ENCODE assay signal across 17 cellular contexts in genomic region chr20:57536120-57536708, GRCh38. TPM values are rescaled to one million over a fixed set of nuclear protein-coding genes. Genes with fewer than 3 reads are reported as not detected.
DNase-seq lines count a peak whose midpoint lies in the region; ATAC-seq and TF ChIP-seq lines count a peak whose summit lies in the region.
"Had no signal": no experiment of that assay in that cellular context is flagged by ENCODE, and none has a peak within 500 bp of the region (broad histone marks: within the 10 kb centered on the region; RNA-seq: fewer than 3 reads in every experiment).

No MANE protein-coding gene starts in this region.

- intact Hi-C loops in colonic mucosa (cut with DNase I) = no loop called here
- intact Hi-C loops in transverse colon (cut with DNase I; ENCODE audit: low total_unique reads) = no loop called here
- intact Hi-C loops in PC-9 (cut with micrococcal nuclease; ENCODE audit: unreplicated experiment) = no loop called here

- TF ChIP-seq CTCF in colonic mucosa (IDR thresholded peaks at IDR 0.05) (no peak), liver (IDR thresholded peaks at IDR 0.05; ENCODE audit: low read depth, low read length, missing input control) (no peak), neural crest cell (conservative IDR thresholded peaks at IDR 0.05) (no peak), transverse colon (IDR thresholded peaks at IDR 0.05) (no peak), PC-9 (conservative IDR thresholded peaks at IDR 0.05) (no peak)

- H3K4me3 Mint-ChIP-seq in neural crest cell = no peak overlapping the region
- H3K4me3 Mint-ChIP-seq: CD4-positive, CD25-positive, alpha-beta regulatory T cell; CD8-positive, alpha-beta memory T cell; H9 had no signal

- POLR2A ChIA-PET in PC-9 (lab: Charles Lee; ENCODE audit: unreplicated experiment) = no interaction called here

- no peak for TF ChIP-seq POLR2A in transverse colon (IDR thresholded peaks at IDR 0.05)

- no peak overlapping the region for H2AFZ ChIP-seq in PC-9

- no peak for ATAC-seq in HG02981 (IDR thresholded peaks at IDR 0.05; ENCODE audit: unreplicated experiment)
- no peak for ATAC-seq in stimulated activated naive CD8-positive, alpha-beta T cell treated with anti-CD3 and anti-CD28 coated beads, Interleukin-15, Interleukin-2, amounts not matched to agents 100 U/mL and 50 U/mL, for 24 hours

- H3K27me3 ChIP-seq in colonic mucosa (no peaks in the 10 kb centered on the region), liver (ENCODE audit: control insufficient read depth in 4 of 4, insufficient read depth in 4 of 4, low read length in 3 of 4) (no peaks in the 10 kb centered on the region), transverse colon (no peaks in the 10 kb centered on the region), PC-9 (ENCODE audit: insufficient read depth, low read depth) (peaks cover 72% of the 10 kb centered on the region)

- H3K4me2 ChIP-seq in PC-9 = no peak overlapping the region

- H3K9me3 Mint-ChIP-seq in neural crest cell = peaks cover 6% of the 10 kb centered on the region

- CTCF ChIA-PET in PC-9 (lab: Charles Lee) = no interaction called here

- no peaks in the 10 kb centered on the region for H3K79me2 ChIP-seq in PC-9 (ENCODE audit: low read depth)

- DNase-seq in colonic mucosa (no peak), neural crest cell (ENCODE audit: low read depth, low spot score) (no peak), transverse colon (no peak), anterior cingulate cortex (lab: John Stamatoyannopoulos, UW) (no peak), PC-9 (no peak)
- no peak for DNase-seq in stimulated activated naive CD8-positive, alpha-beta T cell treated with anti-CD3 and anti-CD28 coated beads, Interleukin-15, Interleukin-2, amounts not matched to agents 100 U/mL and 50 U/mL, for 24 hours
- DNase-seq: ACHN; BE2C; C1 segment of cervical spinal cord; CD4-positive, CD25-positive, alpha-beta regulatory T cell; CD8-positive, alpha-beta memory T cell; COR-L47; GOT3; H9 had no signal

- 86% methylated on average over 3 of the region's 3 CpGs for WGBS in liver
- 58 to 65% methylated on average over 2 to 3 of the region's 3 CpGs for WGBS in transverse colon (ENCODE audit: low coverage in 1 of 2), 2 donors

- peak overlapping the region; percentile 50 for H3K27ac Mint-ChIP-seq in neural crest cell (ENCODE audit: unreplicated experiment)
- H3K27ac Mint-ChIP-seq: CD4-positive, CD25-positive, alpha-beta regulatory T cell; CD8-positive, alpha-beta memory T cell; H9 had no signal

- BruUV-seq in PC-9 (replicated peaks; lab: Mats Ljungman, UMichigan) = no TSS peak

- in situ Hi-C loops in transverse colon (cut with MboI; ENCODE audit: low pct_ligation_motif_present in 1 of 4, low pct_unique_long_range_greater_than_20kb in 1 of 4, low sequenced_read_pairs in 3 of 4) = no loop called here

- TF ChIP-seq EP300 in transverse colon (IDR thresholded peaks at IDR 0.05; ENCODE audit: low read depth) = no peak

- no peaks in the 10 kb centered on the region for H3K9me2 ChIP-seq in PC-9 (ENCODE audit: insufficient read depth)

- H3K36me3 ChIP-seq in colonic mucosa = no peaks in the 10 kb centered on the region
- no peaks in the 10 kb centered on the region for H3K36me3 ChIP-seq in liver (ENCODE audit: control insufficient read depth in 4 of 4, insufficient read depth in 3 of 4, low read depth in 1 of 4, low read length in 3 of 4)
- no peaks in the 10 kb centered on the region for H3K36me3 ChIP-seq in transverse colon
- H3K36me3 ChIP-seq in PC-9 (ENCODE audit: low read depth) = no peaks in the 10 kb centered on the region
- H3K36me3 ChIP-seq: BE2C had no signal

- H3K27ac ChIP-seq in colonic mucosa = peak overlapping the region; percentile 44
- peak overlapping the region; percentile 77 to 91 for H3K27ac ChIP-seq in liver (ENCODE audit: low read depth in 1 of 2, low read length in 2 of 2)
- H3K27ac ChIP-seq in transverse colon = peak overlapping the region; percentile 51 to 81 (median 71)
- H3K27ac ChIP-seq in PC-9 = no peak overlapping the region

- H3K9ac ChIP-seq in colonic mucosa (ENCODE audit: low read depth in 2 of 2, low read length in 2 of 2) (no peak overlapping the region), liver (ENCODE audit: low read depth in 1 of 2, low read length in 2 of 2) (no peak overlapping the region)

- H3K4me3 ChIP-seq in colonic mucosa = no peak overlapping the region
- no peak overlapping the region for H3K4me3 ChIP-seq in liver (ENCODE audit: low read depth in 1 of 3, low read length in 3 of 3)
- H3K4me3 ChIP-seq in transverse colon = no peak overlapping the region
- no peak overlapping the region for H3K4me3 ChIP-seq in PC-9

- H4K20me1 ChIP-seq in PC-9 (ENCODE audit: insufficient read depth) = no peaks in the 10 kb centered on the region

- TF ChIP-seq RAD21 in liver (IDR thresholded peaks at IDR 0.05) = no peak

- H3K27me3 Mint-ChIP-seq in neural crest cell (ENCODE audit: low read depth) = peaks cover 49% of the 10 kb centered on the region

- H3K9me3 ChIP-seq in colonic mucosa = no peaks in the 10 kb centered on the region
- H3K9me3 ChIP-seq in liver (ENCODE audit: control insufficient read depth in 4 of 4, low read length in 3 of 4) = no peaks in the 10 kb centered on the region
- no peaks in the 10 kb centered on the region for H3K9me3 ChIP-seq in transverse colon
- H3K9me3 ChIP-seq in PC-9 (ENCODE audit: insufficient read depth, low read depth) = 0 out of 2 replicates have a peak, but pooled peaks cover 4% of the 10 kb centered on the region
- H3K9me3 ChIP-seq: BE2C had no signal

- no peaks in the 10 kb centered on the region for H3K36me3 Mint-ChIP-seq in neural crest cell (ENCODE audit: low read depth)
- H3K36me3 Mint-ChIP-seq: CD4-positive, CD25-positive, alpha-beta regulatory T cell had no signal

- H3F3A ChIP-seq in PC-9 (ENCODE audit: insufficient read depth, low read depth) = no peaks in the 10 kb centered on the region

- no peaks in the 10 kb centered on the region for H3K4me1 Mint-ChIP-seq in neural crest cell
- H3K4me1 Mint-ChIP-seq: CD4-positive, CD25-positive, alpha-beta regulatory T cell; CD8-positive, alpha-beta memory T cell had no signal

- H3K4me1 ChIP-seq in colonic mucosa (peaks cover 4% of the 10 kb centered on the region), liver (ENCODE audit: control insufficient read depth in 4 of 4, insufficient read depth in 4 of 4, low read length in 3 of 4) (peaks cover 2 to 28% (median 18%) of the 10 kb centered on the region in 4 donors), transverse colon (peaks cover 14 to 77% (median 35%) of the 10 kb centered on the region in 4 donors), PC-9 (replicated peaks; ENCODE audit: insufficient read depth) (no peaks in the 10 kb centered on the region)
- H3K4me1 ChIP-seq: BE2C had no signal

TF ChIP-seq in liver, 16 proteins besides CTCF, POLR2A, EP300 and RAD21:
- no peak for TF ChIP-seq YY1 (IDR thresholded peaks at IDR 0.05)
- no peak for TF ChIP-seq JUND (IDR thresholded peaks at IDR 0.05)
- no peak for TF ChIP-seq NR2F2 (IDR thresholded peaks at IDR 0.05)
- TF ChIP-seq HNF4A (conservative IDR thresholded peaks at IDR 0.05) = no peak

RNA-seq across cellular contexts. Expression of gene CTCFL, which starts 11.3 kb away (rescaled TPM):
- under 1 TPM in 1 of 2 donors, not detected in 1; 0.47 TPM for total RNA-seq in colonic mucosa
- total RNA-seq in liver = under 1 TPM; 0.05 to 0.08 TPM
- polyA plus RNA-seq in liver = under 1 TPM in 1 of 2 donors, not detected in 1; 0.08 TPM
- 0.09 and 0.14 TPM in 2 replicates for total RNA-seq in neural crest cell
- total RNA-seq in transverse colon = under 1 TPM in 1 of 4 donors, not detected in 3; 0.14 TPM
- total RNA-seq in PC-9 (2021) = not detected in 2 replicates
- total RNA-seq: CD4-positive, CD25-positive, alpha-beta regulatory T cell; CD8-positive, alpha-beta memory T cell; HT-29 had no signal
- polyA plus RNA-seq: CD4-positive, CD25-positive, alpha-beta regulatory T cell; CD8-positive, alpha-beta memory T cell had no signal

RNA-seq across cellular contexts. Expression of gene PCK1, which starts 24.7 kb away (rescaled TPM):
- 100 to 1,000 TPM; 272 TPM for total RNA-seq in colonic mucosa
- 100 to 1,000 TPM in 1 of 2 donors, 1 to 10 TPM in 1; 8.9 to 532 TPM for total RNA-seq in liver
- polyA plus RNA-seq in liver = 100 to 1,000 TPM; 265 to 363 TPM
- total RNA-seq in neural crest cell = not detected in 2 replicates
- total RNA-seq in transverse colon = 100 to 1,000 TPM; 395 to 794 (median 739) TPM
- not detected in 2 replicates for total RNA-seq in PC-9 (2021)
- total RNA-seq: CD4-positive, CD25-positive, alpha-beta regulatory T cell; CD8-positive, alpha-beta memory T cell; H9 had no signal
- polyA plus RNA-seq: CD4-positive, CD25-positive, alpha-beta regulatory T cell; CD8-positive, alpha-beta memory T cell had no signal
